11 cellular contexts compared by ENCODE assay signal in the genomic region with DNA sequence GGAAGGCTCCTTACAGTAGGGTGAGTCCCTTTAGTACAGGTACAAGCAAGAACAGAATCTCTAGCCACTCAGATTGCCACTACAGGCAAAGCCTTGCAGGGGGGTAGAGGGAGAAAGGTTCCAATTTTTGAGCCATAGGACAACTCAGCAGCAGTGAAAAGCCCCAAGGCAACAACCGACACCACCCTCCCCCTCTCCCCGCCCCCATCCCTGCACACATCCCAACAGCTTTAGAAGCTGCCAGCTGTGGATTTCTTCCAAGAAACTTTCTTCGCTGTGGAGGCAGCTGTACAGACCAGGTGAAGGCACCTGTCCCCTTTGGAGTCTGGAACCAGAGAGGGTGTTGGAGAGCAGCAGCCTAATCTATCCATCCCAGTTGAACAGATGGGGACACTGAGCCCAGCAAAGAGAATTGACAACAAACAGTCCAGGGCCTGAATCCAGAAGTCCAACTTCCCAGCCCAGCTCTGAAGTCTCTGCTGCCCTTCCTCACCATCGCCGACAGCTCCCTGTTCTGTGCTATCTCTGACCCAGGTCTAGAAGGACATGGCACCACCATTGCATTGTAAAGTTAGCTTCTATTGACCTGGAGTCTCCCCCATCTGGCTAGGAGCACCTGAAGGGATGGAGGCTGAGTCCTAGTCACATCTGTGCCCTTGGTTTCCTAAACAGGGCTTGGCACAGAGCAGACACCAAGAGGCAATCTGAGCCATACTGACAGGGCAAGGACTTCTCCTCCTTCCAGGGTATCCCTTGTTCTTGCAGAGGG. TPM values are rescaled to one million over a fixed set of nuclear protein-coding genes. Genes with fewer than 3 reads are reported as not detected.
DNase-seq lines count a peak whose midpoint lies in the region; ATAC-seq, FAIRE-seq and TF ChIP-seq lines count a peak whose summit lies in the region.
"Had no signal": no experiment of that assay in that cellular context is flagged by ENCODE, and none has a peak within 500 bp of the region (broad histone marks: within the 10 kb centered on the region; RNA-seq: fewer than 3 reads in every experiment).

No MANE protein-coding gene starts in this region.

- H3K4me3 Mint-ChIP-seq in neural progenitor cell: peak overlapping the region; percentile 87
- no peak overlapping the region for H3K4me3 Mint-ChIP-seq in natural killer cell treated with Interleukin-12 subunit alpha and Interleukin-12 subunit beta and Interleukin-15 and Interleukin-18, amount 100 ng/mL, for 72 hours

- H3F3A ChIP-seq in neural progenitor cell (ENCODE audit: low read depth): peaks cover 29% of the 10 kb centered on the region

- H3K27ac ChIP-seq in HepG2 (ENCODE audit: extremely low read length, insufficient read depth, low read length) (no peak overlapping the region), right lobe of liver (no peak overlapping the region), esophagus (ENCODE audit: low read depth in 2 of 2, low read length in 1 of 2) (peak overlapping the region; percentile 97 to 98), neural progenitor cell (no peak overlapping the region)

- H2AFZ ChIP-seq in HepG2 (ENCODE audit: low read length) (no peak overlapping the region), neural progenitor cell (replicated peaks) (no peak overlapping the region)

- no peak for FAIRE-seq in HepG2 (lab: Jason Lieb, UNC)

- H4K20me1 ChIP-seq in HepG2 (ENCODE audit: insufficient read depth, low read length) (no peaks in the 10 kb centered on the region), neural progenitor cell (ENCODE audit: low read depth) (peaks cover 23% of the 10 kb centered on the region)

- CTCF ChIA-PET in HepG2 (lab: Yijun Ruan, JAX; ENCODE audit: low intra/inter-chr PET ratio, low total read pairs): no interaction called here

- peaks cover 4% of the 10 kb centered on the region for H3K27me3 Mint-ChIP-seq in neural progenitor cell (ENCODE audit: insufficient read depth, low read depth)
- peaks cover 14 to 15% of the 10 kb centered on the region in 2 donors for H3K27me3 Mint-ChIP-seq in natural killer cell treated with Interleukin-12 subunit alpha and Interleukin-12 subunit beta and Interleukin-15 and Interleukin-18, amount 100 ng/mL, for 72 hours

- H3K36me3 ChIP-seq in HepG2 (replicated peaks in 1 of 2; ENCODE audit: control insufficient read depth in 1 of 2, insufficient read depth in 2 of 2, low read length in 2 of 2) (no peaks in the 10 kb centered on the region), right lobe of liver (no peaks in the 10 kb centered on the region), esophagus (ENCODE audit: control insufficient read depth in 2 of 2, insufficient read depth in 2 of 2, low read length in 1 of 2) (peaks cover 0 to 14% of the 10 kb centered on the region in 2 donors), neural progenitor cell (no peaks in the 10 kb centered on the region)

- TF ChIP-seq RAD21 in HepG2 (CRISPR knock-in tag; IDR thresholded peaks at IDR 0.05): no peak

- TF ChIP-seq POLR2A in HepG2 (IDR thresholded peaks at IDR 0.05; ENCODE audit: insufficient read depth in 1 of 2, low read depth in 2 of 2, low read length in 2 of 2) (no peak), right lobe of liver (IDR thresholded peaks at IDR 0.05) (no peak)

- peaks cover 38% of the 10 kb centered on the region for H3K4me1 ChIP-seq in HepG2 (ENCODE audit: insufficient read depth, low read length)
- no peaks in the 10 kb centered on the region for H3K4me1 ChIP-seq in right lobe of liver
- H3K4me1 ChIP-seq in esophagus (ENCODE audit: control insufficient read depth in 2 of 2, insufficient read depth in 2 of 2, low read length in 1 of 2): peaks cover 13 to 23% of the 10 kb centered on the region in 2 donors
- peaks cover 28% of the 10 kb centered on the region for H3K4me1 ChIP-seq in neural progenitor cell

- no peak for TF ChIP-seq EP300 in HepG2 (IDR thresholded peaks at IDR 0.05; ENCODE audit: low read depth in 2 of 2, low read length in 2 of 2)
- TF ChIP-seq EP300 in HepG2 (CRISPR knock-in tag; IDR thresholded peaks at IDR 0.05; ENCODE audit: borderline replicate concordance): no peak

- no peak for TF ChIP-seq CTCF in HepG2 (CRISPR knock-in tag; IDR thresholded peaks at IDR 0.05)
- no peak for TF ChIP-seq CTCF in right lobe of liver (IDR thresholded peaks at IDR 0.05)
- TF ChIP-seq CTCF in neural progenitor cell (IDR thresholded peaks at IDR 0.05): no peak

- ATAC-seq in HepG2: no peak
- no peak for ATAC-seq in right lobe of liver
- no peak for ATAC-seq in natural killer cell treated with Interleukin-12 subunit alpha and Interleukin-12 subunit beta and Interleukin-15 and Interleukin-18, amount 100 ng/mL, for 72 hours
- no peak for ATAC-seq in GM19455 (IDR thresholded peaks at IDR 0.05; ENCODE audit: unreplicated experiment)

- H3K9ac ChIP-seq in HepG2 (ENCODE audit: insufficient read depth, low read depth, low read length) (no peak overlapping the region), neural progenitor cell (no peak overlapping the region)

- H3K4me3 ChIP-seq in HepG2 (replicated peaks in 1 of 3; ENCODE audit: insufficient read depth in 1 of 3, low read depth in 2 of 3, low read length in 3 of 3) (no peak overlapping the region; a peak in 1 of 6 replicates), right lobe of liver (no peak overlapping the region), esophagus (ENCODE audit: low read depth in 1 of 2, low read length in 2 of 2) (peak overlapping the region; percentile 61 to 78), neural progenitor cell (peak overlapping the region; percentile 9)

- intact Hi-C loops in HepG2 (cut with micrococcal nuclease; ENCODE audit: unreplicated experiment): no loop called here
- intact Hi-C loops in right lobe of liver (cut with DNase I): no loop called here

- H3K27me3 ChIP-seq in HepG2 (ENCODE audit: control insufficient read depth in 1 of 2, insufficient read depth in 2 of 2, low read length in 2 of 2) (peaks cover 2 to 22% of the 10 kb centered on the region in 2 experiments; a peak in 4 of 5 replicates), right lobe of liver (no peaks in the 10 kb centered on the region), esophagus (ENCODE audit: control insufficient read depth in 1 of 2, insufficient read depth in 2 of 2, low read length in 2 of 2) (no peaks in the 10 kb centered on the region), neural progenitor cell (peaks cover 13% of the 10 kb centered on the region)

- POLR2A ChIA-PET in HepG2 (lab: Yijun Ruan, JAX): interaction anchor here (0.6 to 1.4 kb wide), 3 partner anchors 9 to 17 kb away, joined by 3 to 4 read pairs (median 3); a partner anchor contains a TSS

- H3K4me1 Mint-ChIP-seq in neural progenitor cell: peaks cover 50% of the 10 kb centered on the region
- peaks cover 3 to 4% of the 10 kb centered on the region in 2 donors for H3K4me1 Mint-ChIP-seq in natural killer cell treated with Interleukin-12 subunit alpha and Interleukin-12 subunit beta and Interleukin-15 and Interleukin-18, amount 100 ng/mL, for 72 hours (ENCODE audit: low read depth in 2 of 2)

- BruUV-seq in HepG2 (replicated peaks; lab: Mats Ljungman, UMichigan): no TSS peak

- no peaks in the 10 kb centered on the region for H3K9me3 Mint-ChIP-seq in neural progenitor cell
- no peaks in the 10 kb centered on the region for H3K9me3 Mint-ChIP-seq in natural killer cell treated with Interleukin-12 subunit alpha and Interleukin-12 subunit beta and Interleukin-15 and Interleukin-18, amount 100 ng/mL, for 72 hours

- H3K79me2 ChIP-seq in HepG2 (ENCODE audit: insufficient read depth, low read length): no peaks in the 10 kb centered on the region
- peaks cover 33% of the 10 kb centered on the region for H3K79me2 ChIP-seq in neural progenitor cell (ENCODE audit: low read depth)

- H3K9me3 ChIP-seq in HepG2 (ENCODE audit: low read length) (no peaks in the 10 kb centered on the region), right lobe of liver (no peaks in the 10 kb centered on the region), esophagus (ENCODE audit: control insufficient read depth in 2 of 2, insufficient read depth in 1 of 2, low read depth in 1 of 2, low read length in 1 of 2) (no peaks in the 10 kb centered on the region), neural progenitor cell (ENCODE audit: low read depth) (no peaks in the 10 kb centered on the region)

- H3K27ac Mint-ChIP-seq in neural progenitor cell: peak overlapping the region; percentile 66
- H3K27ac Mint-ChIP-seq in natural killer cell treated with Interleukin-12 subunit alpha and Interleukin-12 subunit beta and Interleukin-15 and Interleukin-18, amount 100 ng/mL, for 72 hours: no peak overlapping the region

- 65% methylated on average over 3 of the region's 5 CpGs for WGBS in HepG2 (ENCODE audit: low lambda C conversion rate)
- WGBS in right lobe of liver (ENCODE audit: insufficient coverage, low coverage, low lambda C conversion rate, missing lambda C conversion rate): 78% methylated on average over 3 of the region's 5 CpGs
- 39 to 40% methylated on average over 5 of the region's 5 CpGs for WGBS in esophagus, 2 donors

- in situ Hi-C loops in HepG2 (cut with HindIII; ENCODE audit: extremely low pct_ligation_motif_present, low pct_unique_long_range_greater_than_20kb): no loop called here

- peaks cover 2% of the 10 kb centered on the region for H3K36me3 Mint-ChIP-seq in neural progenitor cell
- H3K36me3 Mint-ChIP-seq in natural killer cell treated with Interleukin-12 subunit alpha and Interleukin-12 subunit beta and Interleukin-15 and Interleukin-18, amount 100 ng/mL, for 72 hours: no peaks in the 10 kb centered on the region

- H3K4me2 ChIP-seq in HepG2 (ENCODE audit: low read depth, low read length) (peak overlapping the region; percentile 59; the same call in 1 of the 2 replicates), neural progenitor cell (peak overlapping the region; percentile 74)

- no peak for DNase-seq in HepG2 (ENCODE audit: low spot score)
- no peak for DNase-seq in right lobe of liver
- no peak for DNase-seq in neural progenitor cell (ENCODE audit: low spot score)
- DNase-seq in natural killer cell treated with Interleukin-12 subunit alpha and Interleukin-12 subunit beta and Interleukin-15 and Interleukin-18, amount 100 ng/mL, for 72 hours (ENCODE audit: low spot score): no peak
- no peak for DNase-seq in cerebellum (ENCODE audit: low spot score)
- no peak for DNase-seq in NCI-H526 (lab: John Stamatoyannopoulos, UW)
- DNase-seq: activated T-cell treated with anti-CD3 and anti-CD28 coated beads, Interleukin-2, amount 50 U/mL, for 1 hour; NCI-H1105 treated with DMSO at 0.1 percent for 48 hours had no signal

RNA-seq across cellular contexts. Expression of a gene that starts 2.2 kb away (rescaled TPM):
- total RNA-seq in HepG2 (2016; rRNA removed; fragmentation: Illumina TruSeq; extraction: Trizol) (0.62 and 0.88 TPM in 2 replicates), right lobe of liver (under 1 TPM in 4 of 6 experiments, not detected in 2; 0.11 to 0.49 (median 0.29) TPM), neural progenitor cell (ENCODE audit: low replicate concordance) (3.2 and 7.2 TPM in 2 replicates), cerebellum (0.18 TPM)
- total RNA-seq in HepG2 (2016; cell fraction: cytosol; rRNA removed; fragmentation: Illumina TruSeq; extraction: Trizol; ENCODE audit: low read depth): 0.35 and 0.40 TPM in 2 replicates
- total RNA-seq in HepG2 (2016; cell fraction: insoluble cytoplasmic fraction; rRNA removed; fragmentation: Illumina TruSeq; extraction: Trizol): 0.42 and 0.65 TPM in 2 replicates
- 0.52 and 0.53 TPM in 2 replicates for total RNA-seq in HepG2 (2016; cell fraction: membrane; rRNA removed; fragmentation: Illumina TruSeq; extraction: Trizol)
- 0.38 and 0.71 TPM in 2 replicates for total RNA-seq in HepG2 (2016; cell fraction: nucleus; rRNA removed; fragmentation: Illumina TruSeq; extraction: Trizol)
- polyA plus RNA-seq in HepG2 (2011; rRNA removed) (0.13 and 0.22 TPM in 2 replicates), esophagus (10 to 100 TPM; 79.2 to 84.3 TPM)
- polyA plus RNA-seq in HepG2 (2011; cell fraction: cytosol; rRNA removed): 0.13 and 0.24 TPM in 2 replicates
- polyA plus RNA-seq in HepG2 (2011; cell fraction: nucleus; rRNA removed): 0.12 and 0.23 TPM in 2 replicates
- 0.16 TPM in 1 of 2 replicates, not detected in the other for polyA plus RNA-seq in HepG2 (2012)
- polyA plus RNA-seq in HepG2 (2016; cell fraction: cytosol; fragmentation: Illumina TruSeq; extraction: Trizol; ENCODE audit: low read depth): 0.12 and 0.17 TPM in 2 replicates
- 0.46 and 0.58 TPM in 2 replicates for polyA plus RNA-seq in HepG2 (2016; cell fraction: insoluble cytoplasmic fraction; fragmentation: Illumina TruSeq; extraction: Trizol; ENCODE audit: low read depth)
- 0.20 and 0.32 TPM in 2 replicates for polyA plus RNA-seq in HepG2 (2016; cell fraction: membrane; fragmentation: Illumina TruSeq; extraction: Trizol; ENCODE audit: low read depth)
- 0.37 and 0.77 TPM in 2 replicates for polyA plus RNA-seq in HepG2 (2016; cell fraction: nucleus; fragmentation: Illumina TruSeq; extraction: Trizol; ENCODE audit: insufficient read depth, low read depth)
- polyA minus RNA-seq in HepG2 (2011; rRNA and poly(A)+ RNA removed; ENCODE audit: low replicate concordance): 0.96 and 5.4 TPM in 2 replicates
- not detected in 2 replicates for polyA minus RNA-seq in HepG2 (2011; cell fraction: cytosol; rRNA and poly(A)+ RNA removed)
- polyA minus RNA-seq in HepG2 (2011; cell fraction: nucleus; rRNA and poly(A)+ RNA removed): 0.37 and 0.39 TPM in 2 replicates
- not detected for total RNA-seq in natural killer cell treated with Interleukin-12 subunit alpha and Interleukin-12 subunit beta and Interleukin-15 and Interleukin-18, amount 100 ng/mL, for 72 hours

RNA-seq across cellular contexts. Expression of a gene that starts 16.9 kb away (rescaled TPM):
- total RNA-seq in HepG2 (2016; rRNA removed; fragmentation: Illumina TruSeq; extraction: Trizol) (35.6 and 42.0 TPM in 2 replicates), right lobe of liver (10 to 100 TPM in 2 of 6 experiments, 1 to 10 TPM in 4; 2.0 to 24.8 (median 6.7) TPM), neural progenitor cell (ENCODE audit: low replicate concordance) (0.59 and 2.0 TPM in 2 replicates), cerebellum (8.1 TPM)
- total RNA-seq in HepG2 (2016; cell fraction: cytosol; rRNA removed; fragmentation: Illumina TruSeq; extraction: Trizol; ENCODE audit: low read depth): 45.9 and 49.6 TPM in 2 replicates
- 32.9 and 43.5 TPM in 2 replicates for total RNA-seq in HepG2 (2016; cell fraction: insoluble cytoplasmic fraction; rRNA removed; fragmentation: Illumina TruSeq; extraction: Trizol)
- 78.4 and 79.4 TPM in 2 replicates for total RNA-seq in HepG2 (2016; cell fraction: membrane; rRNA removed; fragmentation: Illumina TruSeq; extraction: Trizol)
- 20.2 and 26.8 TPM in 2 replicates for total RNA-seq in HepG2 (2016; cell fraction: nucleus; rRNA removed; fragmentation: Illumina TruSeq; extraction: Trizol)
- polyA plus RNA-seq in HepG2 (2011; rRNA removed) (158 and 166 TPM in 2 replicates), esophagus (100 to 1,000 TPM in 1 of 2 donors, 10 to 100 TPM in 1; 84.9 to 158 TPM)
- polyA plus RNA-seq in HepG2 (2011; cell fraction: cytosol; rRNA removed): 196 and 254 TPM in 2 replicates
- 52.2 and 66.1 TPM in 2 replicates for polyA plus RNA-seq in HepG2 (2011; cell fraction: nucleus; rRNA removed)
- 56.7 and 66.7 TPM in 2 replicates for polyA plus RNA-seq in HepG2 (2012)
- polyA plus RNA-seq in HepG2 (2016; cell fraction: cytosol; fragmentation: Illumina TruSeq; extraction: Trizol; ENCODE audit: low read depth): 79.2 and 85.4 TPM in 2 replicates
- polyA plus RNA-seq in HepG2 (2016; cell fraction: insoluble cytoplasmic fraction; fragmentation: Illumina TruSeq; extraction: Trizol; ENCODE audit: low read depth): 57.7 and 57.9 TPM in 2 replicates
- polyA plus RNA-seq in HepG2 (2016; cell fraction: membrane; fragmentation: Illumina TruSeq; extraction: Trizol; ENCODE audit: low read depth): 101 and 110 TPM in 2 replicates
- 41.5 and 46.3 TPM in 2 replicates for polyA plus RNA-seq in HepG2 (2016; cell fraction: nucleus; fragmentation: Illumina TruSeq; extraction: Trizol; ENCODE audit: insufficient read depth, low read depth)
- polyA minus RNA-seq in HepG2 (2011; rRNA and poly(A)+ RNA removed; ENCODE audit: low replicate concordance): 0.21 and 97.7 TPM in 2 replicates
- polyA minus RNA-seq in HepG2 (2011; cell fraction: cytosol; rRNA and poly(A)+ RNA removed): 44.5 and 48.8 TPM in 2 replicates
- polyA minus RNA-seq in HepG2 (2011; cell fraction: nucleus; rRNA and poly(A)+ RNA removed): 41.1 and 55.3 TPM in 2 replicates
- total RNA-seq in natural killer cell treated with Interleukin-12 subunit alpha and Interleukin-12 subunit beta and Interleukin-15 and Interleukin-18, amount 100 ng/mL, for 72 hours: under 1 TPM; 0.28 to 0.55 TPM

RNA-seq across cellular contexts. Expression of a gene that starts 50.1 kb away (rescaled TPM):
- total RNA-seq in HepG2 (2016; rRNA removed; fragmentation: Illumina TruSeq; extraction: Trizol) (1.9 and 2.4 TPM in 2 replicates), right lobe of liver (1 to 10 TPM; 1.1 to 4.1 (median 2.5) TPM), neural progenitor cell (ENCODE audit: low replicate concordance) (1.1 TPM in 1 of 2 replicates, not detected in the other), cerebellum (not detected)
- 0.61 and 1.1 TPM in 2 replicates for total RNA-seq in HepG2 (2016; cell fraction: cytosol; rRNA removed; fragmentation: Illumina TruSeq; extraction: Trizol; ENCODE audit: low read depth)
- 1.6 and 2.1 TPM in 2 replicates for total RNA-seq in HepG2 (2016; cell fraction: insoluble cytoplasmic fraction; rRNA removed; fragmentation: Illumina TruSeq; extraction: Trizol)
- 2.0 and 2.1 TPM in 2 replicates for total RNA-seq in HepG2 (2016; cell fraction: membrane; rRNA removed; fragmentation: Illumina TruSeq; extraction: Trizol)
- total RNA-seq in HepG2 (2016; cell fraction: nucleus; rRNA removed; fragmentation: Illumina TruSeq; extraction: Trizol): 0.75 and 1.1 TPM in 2 replicates
- polyA plus RNA-seq in HepG2 (2011; rRNA removed) (4.9 and 7.4 TPM in 2 replicates), esophagus (10 to 100 TPM; 12.7 to 17.5 TPM)
- 4.3 and 6.8 TPM in 2 replicates for polyA plus RNA-seq in HepG2 (2011; cell fraction: cytosol; rRNA removed)
- polyA plus RNA-seq in HepG2 (2011; cell fraction: nucleus; rRNA removed): 5.9 and 7.2 TPM in 2 replicates
- 4.8 and 6.0 TPM in 2 replicates for polyA plus RNA-seq in HepG2 (2012)
- 0.87 and 0.94 TPM in 2 replicates for polyA plus RNA-seq in HepG2 (2016; cell fraction: cytosol; fragmentation: Illumina TruSeq; extraction: Trizol; ENCODE audit: low read depth)
- 2.0 and 2.7 TPM in 2 replicates for polyA plus RNA-seq in HepG2 (2016; cell fraction: insoluble cytoplasmic fraction; fragmentation: Illumina TruSeq; extraction: Trizol; ENCODE audit: low read depth)
- 1.6 and 2.0 TPM in 2 replicates for polyA plus RNA-seq in HepG2 (2016; cell fraction: membrane; fragmentation: Illumina TruSeq; extraction: Trizol; ENCODE audit: low read depth)
- 2.9 and 3.3 TPM in 2 replicates for polyA plus RNA-seq in HepG2 (2016; cell fraction: nucleus; fragmentation: Illumina TruSeq; extraction: Trizol; ENCODE audit: insufficient read depth, low read depth)
- 12.8 TPM in 1 of 2 replicates, not detected in the other for polyA minus RNA-seq in HepG2 (2011; rRNA and poly(A)+ RNA removed; ENCODE audit: low replicate concordance)
- polyA minus RNA-seq in HepG2 (2011; cell fraction: cytosol; rRNA and poly(A)+ RNA removed): 4.2 and 4.4 TPM in 2 replicates
- polyA minus RNA-seq in HepG2 (2011; cell fraction: nucleus; rRNA and poly(A)+ RNA removed): 1.3 and 2.0 TPM in 2 replicates
- total RNA-seq in natural killer cell treated with Interleukin-12 subunit alpha and Interleukin-12 subunit beta and Interleukin-15 and Interleukin-18, amount 100 ng/mL, for 72 hours: not detected
- total RNA-seq: posterior vena cava had no signal

Comparison
In these comparisons a context has a peak if more than half of its experiments do, and no peak if none do; other contexts are left out.
1. H3K27ac ChIP-seq: peak in esophagus (2 of 2); none in HepG2 (single experiment), right lobe of liver (0 of 3) and neural progenitor cell (single experiment).
2. H3K4me3 ChIP-seq: peak in esophagus (2 of 2) and neural progenitor cell (single experiment); none in HepG2 (0 of 3) and right lobe of liver (0 of 3).